8 cellular contexts compared by ENCODE assay signal in the genomic region with DNA sequence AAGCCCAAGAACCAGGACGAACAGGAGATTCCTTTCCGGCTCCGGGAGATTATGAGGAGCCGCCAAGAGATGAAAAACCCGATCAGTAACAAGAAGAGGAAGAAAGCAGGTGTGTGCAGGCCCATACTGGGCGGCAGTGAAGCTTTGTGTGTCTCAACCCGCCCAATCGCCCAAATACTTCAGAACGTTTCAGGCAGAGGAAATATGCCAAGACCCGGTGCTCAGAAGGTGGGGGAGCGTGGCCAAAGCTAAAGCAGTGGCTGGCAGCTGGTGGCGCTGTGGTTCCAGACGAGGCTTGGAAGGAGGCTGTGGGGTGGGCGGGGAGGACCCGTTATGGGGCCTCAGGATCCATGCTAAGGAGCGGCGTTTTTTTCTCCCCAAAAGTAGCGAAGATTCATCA. TPM values are rescaled to one million over a fixed set of nuclear protein-coding genes. Genes with fewer than 3 reads are reported as not detected.
DNase-seq lines count a peak whose midpoint lies in the region; ATAC-seq and TF ChIP-seq lines count a peak whose summit lies in the region.

No MANE protein-coding gene starts in this region.

- CTCF ChIA-PET in A673 (lab: Charles Lee), result interaction anchor here (0.7 kb wide), 2 partner anchors 8 to 12 kb away, joined by 3 read pairs; no protein-coding TSS in a partner anchor

- TSS peak; percentile 36 for BruUV-seq in A673 (replicated peaks; lab: Mats Ljungman, UMichigan)

- peak overlapping the region; percentile 29; the same call in 1 of the 2 replicates for H3K27ac Mint-ChIP-seq in HFFc6

- no peak overlapping the region for H3K9ac ChIP-seq in iPS-18a (ENCODE audit: low read length)

- peaks cover 14% of the 10 kb centered on the region; the same call in 1 of the 2 replicates for H3K36me3 Mint-ChIP-seq in HFFc6 (ENCODE audit: low read depth)

- TF ChIP-seq POLR2A in body of pancreas (IDR thresholded peaks at IDR 0.05), result no peak

- POLR2A ChIA-PET in A673 (lab: Charles Lee; ENCODE audit: low non-redundant PET), result interaction anchor here (0.6 kb wide), 1 partner anchor 13 kb away, joined by 20 read pairs; no protein-coding TSS in a partner anchor

- H3K36me3 ChIP-seq in A673 (ENCODE audit: insufficient read depth, low read length, poor library complexity, severe bottlenecking) (peaks cover 54% of the 10 kb centered on the region), WERI-Rb-1 (peaks cover 73% of the 10 kb centered on the region), iPS-18a (ENCODE audit: control insufficient read depth, low read depth, low read length) (peaks cover 42% of the 10 kb centered on the region), body of pancreas (replicated peaks in 1 of 2; ENCODE audit: insufficient read depth in 1 of 2, low read depth in 2 of 2) (peaks cover 0 to 17% of the 10 kb centered on the region in 2 donors)

- 79 to 83% methylated on average over 18 of the region's 18 CpGs for whole genome bisulfite sequencing in body of pancreas, 2 donors

- ATAC-seq in body of pancreas (no peak), GM18873 (IDR thresholded peaks at IDR 0.05; ENCODE audit: low FRiP score, unreplicated experiment) (no peak)

- TF ChIP-seq CTCF in A673 (conservative IDR thresholded peaks at IDR 0.05; ENCODE audit: low read depth, low read length) (peak; percentile 72), HFFc6 (IDR thresholded peaks at IDR 0.05) (peak; percentile 25; the same call in 1 of the 2 replicates), WERI-Rb-1 (IDR thresholded peaks at IDR 0.05; ENCODE audit: low read depth, low read length) (peak; percentile 57), body of pancreas (IDR thresholded peaks at IDR 0.05) (no peak)

- H3K4me1 ChIP-seq in A673 (ENCODE audit: insufficient read depth, low read length, poor library complexity, severe bottlenecking), result peaks cover 18% of the 10 kb centered on the region
- peaks cover 7% of the 10 kb centered on the region for H3K4me1 ChIP-seq in iPS-18a (ENCODE audit: control insufficient read depth, low read depth, low read length)
- H3K4me1 ChIP-seq in body of pancreas, result peaks cover 19% of the 10 kb centered on the region

- intact Hi-C loops in A673 (cut with micrococcal nuclease; ENCODE audit: unreplicated experiment), result no loop called here
- intact Hi-C loops in body of pancreas (cut with DNase I), result no loop called here

- H3K27me3 ChIP-seq in A673 (replicated peaks; ENCODE audit: insufficient read depth, low read depth, low read length, poor library complexity) (no peaks in the 10 kb centered on the region), WERI-Rb-1 (ENCODE audit: insufficient read depth, low read depth, severe bottlenecking) (no peaks in the 10 kb centered on the region), iPS-18a (ENCODE audit: control insufficient read depth, insufficient read depth, low read length) (no peaks in the 10 kb centered on the region), body of pancreas (no peaks in the 10 kb centered on the region)

- no peaks in the 10 kb centered on the region for H3K9me3 ChIP-seq in A673 (ENCODE audit: low read depth, low read length, poor library complexity, severe bottlenecking)
- no peaks in the 10 kb centered on the region for H3K9me3 ChIP-seq in WERI-Rb-1 (ENCODE audit: severe bottlenecking)
- H3K9me3 ChIP-seq in iPS-18a (ENCODE audit: control insufficient read depth, low read depth, low read length), result no peaks in the 10 kb centered on the region
- H3K9me3 ChIP-seq in body of pancreas, result no peaks in the 10 kb centered on the region

- no peaks in the 10 kb centered on the region; the same call in 1 of the 2 replicates for H3K27me3 Mint-ChIP-seq in HFFc6 (ENCODE audit: insufficient read depth)

- H3K27ac ChIP-seq in A673 (ENCODE audit: low read depth, low read length, poor library complexity, severe bottlenecking) (peak overlapping the region; percentile 46), WERI-Rb-1 (peak overlapping the region; percentile 15), iPS-18a (ENCODE audit: low read length) (no peak overlapping the region), body of pancreas (no peak overlapping the region)

- H3K4me3 Mint-ChIP-seq in HFFc6, result peak overlapping the region; percentile 91

- peaks cover 25% of the 10 kb centered on the region for H3K4me1 Mint-ChIP-seq in HFFc6 (ENCODE audit: low read depth)

- no peaks in the 10 kb centered on the region for H3K9me3 Mint-ChIP-seq in HFFc6

- peak overlapping the region; percentile 93 for H3K4me3 ChIP-seq in A673 (ENCODE audit: low read depth, low read length, poor library complexity, severe bottlenecking)
- H3K4me3 ChIP-seq in WERI-Rb-1 (ENCODE audit: low read depth, low read length), result no peak overlapping the region
- peak overlapping the region; percentile 84 for H3K4me3 ChIP-seq in iPS-18a (ENCODE audit: low read length)
- H3K4me3 ChIP-seq in body of pancreas, result no peak overlapping the region

- DNase-seq in A673 (ENCODE audit: low spot score) (peak; percentile 74), HFFc6 (no peak), WERI-Rb-1 (peak; percentile 63), NCI-H1092 treated with DMSO at 0.1 percent for 48 hours (lab: John Stamatoyannopoulos, UW) (no peak), body of pancreas (no peak), mucosa of gallbladder (ENCODE audit: low spot score) (no peak)

RNA-seq across cellular contexts. Expression of a gene that starts 1.2 kb away (rescaled TPM):
- total RNA-seq in A673 (2021), result 52.8 and 56.3 TPM in 2 replicates
- 10 to 100 TPM; 22.8 to 28.8 (median 25.2) TPM for total RNA-seq in HFFc6 (2021; fragmentation: NEBNext Ultra II Directional; extraction: Animal tissue kit (Norgen Biotek cat#: 25700))
- 10 to 100 TPM in 1 of 2 donors, 1 to 10 TPM in 1; 6.2 to 21.4 TPM for total RNA-seq in body of pancreas
- total RNA-seq in mucosa of gallbladder, result 20.3 TPM

RNA-seq across cellular contexts. Expression of a gene that starts 1.3 kb away (rescaled TPM):
- total RNA-seq in A673 (2021), result 36.1 and 44.6 TPM in 2 replicates
- 10 to 100 TPM; 20.9 to 33.4 (median 30.9) TPM for total RNA-seq in HFFc6 (2021; fragmentation: NEBNext Ultra II Directional; extraction: Animal tissue kit (Norgen Biotek cat#: 25700))
- 10 to 100 TPM; 18.1 to 23.3 TPM for total RNA-seq in body of pancreas
- total RNA-seq in mucosa of gallbladder, result 38.4 TPM

RNA-seq across cellular contexts. Expression of a gene that starts 11.4 kb away (rescaled TPM):
- total RNA-seq in A673 (2021) (0.43 and 0.52 TPM in 2 replicates), body of pancreas (not detected), mucosa of gallbladder (0.32 TPM)
- total RNA-seq in HFFc6 (2021; fragmentation: NEBNext Ultra II Directional; extraction: Animal tissue kit (Norgen Biotek cat#: 25700)), result under 1 TPM in 5 of 6 experiments, not detected in 1; 0.37 to 0.76 (median 0.57) TPM

RNA-seq across cellular contexts. Expression of a gene that starts 15.8 kb away (rescaled TPM):
- total RNA-seq in A673 (2021), result 62.8 and 67.4 TPM in 2 replicates
- total RNA-seq in HFFc6 (2021; fragmentation: NEBNext Ultra II Directional; extraction: Animal tissue kit (Norgen Biotek cat#: 25700)), result 10 to 100 TPM; 39.4 to 50.5 (median 46.7) TPM
- total RNA-seq in body of pancreas, result 10 to 100 TPM; 22.8 to 47.1 TPM
- total RNA-seq in mucosa of gallbladder, result 37.6 TPM

RNA-seq across cellular contexts. Expression of a gene that starts 16.1 kb away (rescaled TPM):
- 145 and 187 TPM in 2 replicates for total RNA-seq in A673 (2021)
- 100 to 1,000 TPM; 106 to 127 (median 116) TPM for total RNA-seq in HFFc6 (2021; fragmentation: NEBNext Ultra II Directional; extraction: Animal tissue kit (Norgen Biotek cat#: 25700))
- 10 to 100 TPM; 60.7 to 66.9 TPM for total RNA-seq in body of pancreas
- total RNA-seq in mucosa of gallbladder, result 137 TPM

Comparison
In these comparisons a context has a peak if more than half of its experiments do, and no peak if none do; other contexts are left out.
1. DNase-seq: peak in A673 (single experiment) and WERI-Rb-1 (single experiment); none in HFFc6 (single experiment), NCI-H1092 treated with DMSO at 0.1 percent for 48 hours (single experiment), body of pancreas (0 of 4) and mucosa of gallbladder (single experiment).
2. H3K27ac ChIP-seq: peak in A673 (single experiment) and WERI-Rb-1 (single experiment); none in iPS-18a (single experiment) and body of pancreas (0 of 4).
3. H3K4me3 ChIP-seq: peak in A673 (single experiment) and iPS-18a (single experiment); none in WERI-Rb-1 (single experiment) and body of pancreas (0 of 2).
4. CTCF ChIP-seq: peak in A673 (single experiment), HFFc6 (single experiment) and WERI-Rb-1 (single experiment); none in body of pancreas (0 of 7).